23 cellular contexts compared by ENCODE assay signal in the genomic region with DNA sequence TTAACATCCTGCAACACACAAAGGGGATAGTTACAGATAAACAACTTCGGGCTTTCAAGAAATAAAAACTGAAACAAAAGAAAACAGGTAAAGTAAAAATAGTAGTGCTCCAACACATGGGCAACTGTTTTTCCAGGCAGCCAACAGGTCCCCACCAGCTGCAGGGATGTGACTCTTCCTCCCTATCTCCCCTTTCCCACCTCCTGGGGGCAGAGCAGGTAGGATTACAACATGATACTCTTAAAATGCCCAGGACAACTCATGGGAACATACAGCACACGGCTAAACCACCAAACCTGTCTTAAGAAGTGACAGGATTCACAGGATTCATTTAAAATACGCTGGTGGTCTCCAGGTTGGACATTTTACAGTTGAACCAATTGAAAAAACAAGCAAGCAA.
"Had no signal": no experiment of that assay in that cellular context is flagged by ENCODE, and none has a peak within 500 bp of the region (broad histone marks: within the 10 kb centered on the region; RNA-seq: fewer than 3 reads in every experiment).

No MANE protein-coding gene starts in this region.

- H3K27ac Mint-ChIP-seq: activated CD8-positive, alpha-beta T cell treated with anti-CD3 and anti-CD28 coated beads, Interleukin-2, amount 10 ng/mL, durations not matched to agents 7 days and 5 days; activated naive CD4-positive, alpha-beta T cell treated with anti-CD3 and anti-CD28 coated beads, Interleukin-2, amount 50 U/mL, for 24 hours; T-helper 2 cell treated with Interferon-gamma antibody and Interleukin-4, amounts not matched to agents 5 μg/mL and 100 μg/mL, for 36 hours had no signal

- H3K36me3 ChIP-seq: breast epithelium, SJSA1 had no signal

- H3K9me3 Mint-ChIP-seq: activated naive CD4-positive, alpha-beta T cell treated with anti-CD3 and anti-CD28 coated beads, Interleukin-2, amount 50 U/mL, for 24 hours; T-helper 2 cell treated with Interferon-gamma antibody and Interleukin-4, amounts not matched to agents 5 μg/mL and 100 μg/mL, for 36 hours had no signal

- H3K27me3 Mint-ChIP-seq: activated naive CD4-positive, alpha-beta T cell treated with anti-CD3 and anti-CD28 coated beads, Interleukin-2, amount 50 U/mL, for 24 hours had no signal

- H3K9ac ChIP-seq: KMS-11 had no signal

- H3K27me3 ChIP-seq: breast epithelium, SJSA1 had no signal

- H3K4me1 ChIP-seq: breast epithelium, SJSA1 had no signal

- H3K4me1 Mint-ChIP-seq: activated naive CD4-positive, alpha-beta T cell treated with anti-CD3 and anti-CD28 coated beads, Interleukin-2, amount 50 U/mL, for 24 hours had no signal

- ATAC-seq: activated CD8-positive, alpha-beta T cell treated with anti-CD3 and anti-CD28 coated beads, Interleukin-2, amount 10 ng/mL, durations not matched to agents 7 days and 5 days; PC-3; SK-N-SH treated with all-trans-retinoic acid at 6 μM for 48 hours had no signal

- DNase-seq: activated CD4-positive, alpha-beta T cell treated with anti-CD3 and anti-CD28 coated beads for 48 hours; activated CD4-positive, alpha-beta T cell treated with anti-CD3 and anti-CD28 coated beads, Interleukin-2, amount 50 U/mL, for 4 hours; activated CD4-positive, CD25-positive, alpha-beta regulatory T cell treated with anti-CD3 and anti-CD28 coated beads, Interleukin-2, amount 50 U/mL, for 72 hours; activated CD8-positive, alpha-beta memory T cell treated with anti-CD3 and anti-CD28 coated beads, Interleukin-2, amount 50 U/mL, for 48 hours; activated T-cell treated with anti-CD3 and anti-CD28 coated beads, Interleukin-2, amount 50 U/mL, for 1 hour; central memory CD4-positive, alpha-beta T cell; MV-4-11; NCI-H1092 treated with DMSO at 0.1 percent for 48 hours; NCI-H1417 treated with DMSO at 0.1 percent for 48 hours; NCI-H2081 treated with DMSO at 0.1 percent for 48 hours; NCI-H345; NCI-H510A; NCI-H526 treated with DMSO at 0.1 percent for 48 hours; PC-3; SHP77; SW 1271 had no signal

- H3K4me2 ChIP-seq: KMS-11 had no signal

- H3K4me3 Mint-ChIP-seq: activated CD8-positive, alpha-beta T cell treated with anti-CD3 and anti-CD28 coated beads, Interleukin-2, amount 10 ng/mL, durations not matched to agents 7 days and 5 days; activated naive CD4-positive, alpha-beta T cell treated with anti-CD3 and anti-CD28 coated beads, Interleukin-2, amount 50 U/mL, for 24 hours; T-helper 2 cell treated with Interferon-gamma antibody and Interleukin-4, amounts not matched to agents 5 μg/mL and 100 μg/mL, for 36 hours had no signal

- H3K27ac ChIP-seq: breast epithelium, KMS-11, SJSA1 had no signal

- H3K9me3 ChIP-seq: breast epithelium, SJSA1 had no signal

- H3K36me3 Mint-ChIP-seq: activated naive CD4-positive, alpha-beta T cell treated with anti-CD3 and anti-CD28 coated beads, Interleukin-2, amount 50 U/mL, for 24 hours had no signal

- H3K4me3 ChIP-seq: breast epithelium, SJSA1 had no signal
